ENCODE assay signal across 8 cellular contexts in the genomic region with DNA sequence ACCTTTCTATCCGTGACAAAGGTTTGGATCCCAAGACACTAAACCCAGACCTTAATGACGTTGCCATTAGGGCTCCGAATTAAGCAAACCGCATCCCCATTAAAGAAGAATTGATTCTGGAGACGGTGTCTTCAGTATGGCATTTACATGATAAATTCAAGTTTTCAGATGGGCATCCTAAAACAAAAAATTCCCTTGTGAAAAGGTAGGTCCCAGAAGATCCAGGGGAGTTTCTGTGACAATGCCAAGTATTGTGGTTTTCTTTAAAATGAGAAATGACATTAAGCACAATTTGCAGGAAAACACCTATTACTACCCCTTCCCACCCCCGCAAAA. TPM values are rescaled to one million over a fixed set of nuclear protein-coding genes. Genes with fewer than 3 reads are reported as not detected.
DNase-seq lines count a peak whose midpoint lies in the region; ATAC-seq and TF ChIP-seq lines count a peak whose summit lies in the region.

No MANE protein-coding gene starts in this region.

- intact Hi-C loops in colonic mucosa (cut with DNase I) = no loop called here

- peak overlapping the region; percentile 79 for H3K27ac ChIP-seq in colonic mucosa

- peaks cover 0 to 7% (median 0%) of the 10 kb centered on the region in 3 donors for H3K27me3 Mint-ChIP-seq in naive B cell

- POLR2A ChIA-PET in AG04449 (lab: Yijun Ruan, JAX) = interaction anchor here (0.7 to 3.2 kb wide), 17 partner anchors 7 to 212 kb away, joined by 3 to 28 read pairs (median 7); partner anchors contain the start of genes ADAM17, CPSF3, ITGB1BP1 and TAF1B

- peaks cover 0 to 5% (median 4%) of the 10 kb centered on the region in 7 donors for H3K9me3 Mint-ChIP-seq in naive B cell

- in situ Hi-C loops in ACHN (cut with HindIII; ENCODE audit: low pct_ligation_motif_present, low pct_unique_long_range_greater_than_20kb, low sequenced_read_pairs) = no loop called here

- H3K4me3 ChIP-seq in AG04449 (ENCODE audit: low read depth, low read length) = peak overlapping the region; percentile 60
- H3K4me3 ChIP-seq in LNCaP clone FGC (ENCODE audit: low read depth, low read length) = peak overlapping the region; percentile 74
- peak overlapping the region; percentile 81 for H3K4me3 ChIP-seq in colonic mucosa

- DNase-seq in AG04449 (ENCODE audit: low read depth, low spot score) (no peak), LNCaP clone FGC (ENCODE audit: low read depth) (no peak), colonic mucosa (no peak), naive B cell (no peak), HPDE6-E6E7 (ENCODE audit: extremely low spot score) (no peak), ACHN (no peak), A172 (ENCODE audit: low spot score) (no peak)

- CTCF ChIA-PET in AG04449 (lab: Yijun Ruan, JAX) = interaction anchor here (1.0 to 2.1 kb wide), 3 partner anchors 13 to 183 kb away, joined by 3 to 5 read pairs (median 3); no protein-coding TSS in a partner anchor

- ATAC-seq in naive B cell (ENCODE audit: low read depth in 2 of 2) (no peak), HG02642 (IDR thresholded peaks at IDR 0.05; ENCODE audit: poor library complexity, unreplicated experiment) (no peak)

- H3K36me3 ChIP-seq in colonic mucosa = no peaks in the 10 kb centered on the region

- H3K27ac Mint-ChIP-seq in naive B cell = peak overlapping the region; percentile 95 to 99 (median 97)

- no peaks in the 10 kb centered on the region for H3K27me3 ChIP-seq in colonic mucosa

- H3K9me3 ChIP-seq in colonic mucosa = no peaks in the 10 kb centered on the region

- peaks cover 5% of the 10 kb centered on the region for H3K4me1 ChIP-seq in colonic mucosa

- peak overlapping the region in 1 of 2 donors; percentile 58 for H3K9ac ChIP-seq in colonic mucosa (ENCODE audit: low read depth in 2 of 2, low read length in 2 of 2)

- TF ChIP-seq CTCF in AG04449 (IDR thresholded peaks at IDR 0.05; ENCODE audit: insufficient read depth, low read length, missing control alignments) (no peak), LNCaP clone FGC (IDR thresholded peaks at IDR 0.05; ENCODE audit: control insufficient read depth, extremely low read depth, insufficient read depth) (no peak), colonic mucosa (IDR thresholded peaks at IDR 0.05) (no peak)

- peaks cover 14 to 18% of the 10 kb centered on the region in 2 donors for H3K36me3 Mint-ChIP-seq in naive B cell

- peaks cover 32 to 40% (median 35%) of the 10 kb centered on the region in 3 donors for H3K4me1 Mint-ChIP-seq in naive B cell

- peak overlapping the region; percentile 87 to 95 (median 90) for H3K4me3 Mint-ChIP-seq in naive B cell

RNA-seq across cellular contexts. Expression of gene YWHAQ, which starts 0.7 kb away (rescaled TPM):
- 100 to 1,000 TPM; 246 to 299 TPM for total RNA-seq in colonic mucosa
- 100 to 1,000 TPM; 282 to 457 (median 344) TPM for polyA plus RNA-seq in naive B cell (ENCODE audit: low read depth in 6 of 6)
- 746 and 807 TPM in 2 replicates for total RNA-seq in A172 (2014; rRNA removed; shearing (Covaris generic))
